ENCODE assay signal across 26 cellular contexts in genomic region chr2:161241894-161242293, GRCh38.
DNase-seq lines count a peak whose midpoint lies in the region; ATAC-seq and TF ChIP-seq lines count a peak whose summit lies in the region.
"Had no signal": no experiment of that assay in that cellular context is flagged by ENCODE, and none has a peak within 500 bp of the region (broad histone marks: within the 10 kb centered on the region; RNA-seq: fewer than 3 reads in every experiment).

No MANE protein-coding gene starts in this region.

- no peak overlapping the region for H2AK5ac ChIP-seq in neuronal stem cell (ENCODE audit: low read depth, low read length)

- no peak overlapping the region for H3K14ac ChIP-seq in neuronal stem cell (ENCODE audit: low read length)

- peaks cover 50% of the 10 kb centered on the region for H3K4me1 Mint-ChIP-seq in activated CD4-positive, alpha-beta T cell treated with anti-CD3 and anti-CD28 coated beads, Interleukin-2, amount 10 ng/mL, durations not matched to agents 24 days and 14 days
- H3K4me1 Mint-ChIP-seq in activated T-helper 17 cell treated with anti-CD3 and anti-CD28 coated beads, Interleukin-2, amount 50 U/mL, for 72 hours, result peaks cover 23% of the 10 kb centered on the region

- peaks cover 2% of the 10 kb centered on the region for H3K27me3 Mint-ChIP-seq in activated CD4-positive, alpha-beta T cell treated with anti-CD3 and anti-CD28 coated beads, Interleukin-2, amount 10 ng/mL, durations not matched to agents 24 days and 14 days
- no peaks in the 10 kb centered on the region for H3K27me3 Mint-ChIP-seq in activated T-helper 17 cell treated with anti-CD3 and anti-CD28 coated beads, Interleukin-2, amount 50 U/mL, for 72 hours

- H3K9me3 Mint-ChIP-seq in activated CD4-positive, alpha-beta T cell treated with anti-CD3 and anti-CD28 coated beads, Interleukin-2, amount 10 ng/mL, durations not matched to agents 24 days and 14 days, result no peaks in the 10 kb centered on the region
- no peaks in the 10 kb centered on the region for H3K9me3 Mint-ChIP-seq in activated T-helper 17 cell treated with anti-CD3 and anti-CD28 coated beads, Interleukin-2, amount 50 U/mL, for 72 hours
- H3K9me3 Mint-ChIP-seq: GM23338; HFFc6; stimulated activated naive B cell treated with anti-CD40 and anti-IgM and Interleukin-4, amounts not matched to agents 10 μg/mL and 1 μg/mL and 100 μg/mL, for 72 hours had no signal

- H2BK12ac ChIP-seq in neuronal stem cell (ENCODE audit: low read length), result no peak overlapping the region

- DNase-seq in activated CD4-positive, alpha-beta T cell treated with anti-CD3 and anti-CD28 coated beads, Interleukin-2, amount 10 ng/mL, durations not matched to agents 24 days and 14 days, result peak; percentile 54
- DNase-seq in activated CD4-positive, alpha-beta T cell treated with anti-CD3 and anti-CD28 coated beads, Interleukin-2, amount 50 U/mL, for 4 hours, result no peak
- no peak for DNase-seq in neuronal stem cell (ENCODE audit: low spot score)
- DNase-seq in NCI-H524 (lab: John Stamatoyannopoulos, UW), result no peak
- no peak for DNase-seq in NCI-H2196 (lab: John Stamatoyannopoulos, UW; ENCODE audit: unreplicated experiment)
- DNase-seq: activated CD4-positive, alpha-beta T cell treated with anti-CD3 and anti-CD28 coated beads for 1 hour; activated CD8-positive, alpha-beta memory T cell treated with anti-CD3 and anti-CD28 coated beads for 24 hours; amygdala; colonic mucosa; effector memory CD4-positive, alpha-beta T cell; erythroblast; HFFc6; mucosa of descending colon; NCI-H1092; NCI-H187 treated with DMSO at 0.1 percent for 48 hours; NCI-H774; sigmoid colon; stimulated activated CD4-positive, alpha-beta T cell treated with anti-CD3 and anti-CD28 coated beads, Interleukin-4, amount 100 ng/mL, for 4 hours; stimulated activated naive B cell treated with anti-CD40 and anti-IgM and Interleukin-4, amounts not matched to agents 10 μg/mL and 1 μg/mL and 100 μg/mL, for 72 hours had no signal

- no peak for TF ChIP-seq CTCF in HEK293 (tag by site-specific recombination; IDR thresholded peaks at IDR 0.05)

- H3K4me1 ChIP-seq in HEK293 (ENCODE audit: control insufficient read depth, insufficient read depth, low read length) (no peaks in the 10 kb centered on the region), neuronal stem cell (ENCODE audit: control insufficient read depth in 2 of 2, insufficient read depth in 1 of 2, low read depth in 1 of 2, low read length in 2 of 2) (peaks cover 0 to 19% of the 10 kb centered on the region in 2 donors)
- H3K4me1 ChIP-seq: colonic mucosa had no signal

- H3K27ac Mint-ChIP-seq in activated CD4-positive, alpha-beta T cell treated with anti-CD3 and anti-CD28 coated beads, Interleukin-2, amount 10 ng/mL, durations not matched to agents 24 days and 14 days, result no peak overlapping the region
- H3K27ac Mint-ChIP-seq in activated T-helper 17 cell treated with anti-CD3 and anti-CD28 coated beads, Interleukin-2, amount 50 U/mL, for 72 hours, result peak overlapping the region; percentile 34
- H3K27ac Mint-ChIP-seq: GM23338; HFFc6; stimulated activated naive B cell treated with anti-CD40 and anti-IgM and Interleukin-4, amounts not matched to agents 10 μg/mL and 1 μg/mL and 100 μg/mL, for 72 hours had no signal

- H3K4me3 ChIP-seq in HEK293 (ENCODE audit: low read depth, low read length) (no peak overlapping the region), neuronal stem cell (ENCODE audit: low read length in 2 of 2) (no peak overlapping the region)
- H3K4me3 ChIP-seq: colonic mucosa, GM23338, mucosa of descending colon, sigmoid colon, suprapubic skin had no signal

- no peaks in the 10 kb centered on the region for H3K79me1 ChIP-seq in neuronal stem cell (ENCODE audit: low read depth, low read length)

- H2BK120ac ChIP-seq in neuronal stem cell (ENCODE audit: low read depth, low read length), result no peak overlapping the region

- H4K8ac ChIP-seq in neuronal stem cell (ENCODE audit: low read depth, low read length), result no peak overlapping the region

- H3K9ac ChIP-seq in neuronal stem cell (ENCODE audit: low read depth, low read length, poor library complexity), result no peak overlapping the region

- no peak overlapping the region for H3K4me3 Mint-ChIP-seq in activated CD4-positive, alpha-beta T cell treated with anti-CD3 and anti-CD28 coated beads, Interleukin-2, amount 10 ng/mL, durations not matched to agents 24 days and 14 days
- H3K4me3 Mint-ChIP-seq in activated T-helper 17 cell treated with anti-CD3 and anti-CD28 coated beads, Interleukin-2, amount 50 U/mL, for 72 hours, result no peak overlapping the region
- H3K4me3 Mint-ChIP-seq: GM23338; HFFc6; stimulated activated naive B cell treated with anti-CD40 and anti-IgM and Interleukin-4, amounts not matched to agents 10 μg/mL and 1 μg/mL and 100 μg/mL, for 72 hours had no signal

- no peaks in the 10 kb centered on the region for H3K27me3 ChIP-seq in neuronal stem cell (ENCODE audit: control insufficient read depth in 3 of 3, insufficient read depth in 3 of 3, low read depth in 1 of 3, low read length in 3 of 3)
- H3K27me3 ChIP-seq: colonic mucosa, suprapubic skin had no signal

- peak overlapping the region; percentile 6 for H2AFZ ChIP-seq in neuronal stem cell (ENCODE audit: low read length)
- H2AFZ ChIP-seq: GM23338 had no signal

- H3K4ac ChIP-seq in neuronal stem cell (ENCODE audit: low read length), result no peak overlapping the region

- no peak overlapping the region for H3K23ac ChIP-seq in neuronal stem cell (ENCODE audit: low read depth, low read length, poor library complexity)

- no peak overlapping the region for H3K18ac ChIP-seq in neuronal stem cell (ENCODE audit: low read length)

- H4K91ac ChIP-seq in neuronal stem cell (ENCODE audit: low read depth, low read length, poor library complexity), result no peak overlapping the region

- H3K4me2 ChIP-seq in neuronal stem cell (ENCODE audit: insufficient read depth, low read length, poor library complexity, severe bottlenecking), result no peak overlapping the region
- H3K4me2 ChIP-seq: GM23338 had no signal

- H3K27ac ChIP-seq in HEK293 (ENCODE audit: extremely low read depth, low read depth, low read length) (no peak overlapping the region), neuronal stem cell (replicated peaks; ENCODE audit: low read length) (no peak overlapping the region)
- H3K27ac ChIP-seq: 22Rv1, colonic mucosa, RWPE1, sigmoid colon, suprapubic skin had no signal

- POLR2A ChIA-PET in HEK293 (lab: Yijun Ruan, JAX), result no interaction called here

- intact Hi-C loops in activated CD4-positive, alpha-beta T cell treated with anti-CD3 and anti-CD28 coated beads, Interleukin-2, amount 10 ng/mL, durations not matched to agents 24 days and 14 days (cut with micrococcal nuclease), result loop anchor here (2.0 to 10.0 kb wide), 3 partner anchors 105 to 1337 kb away; partner anchors contain the start of gene LY75

- peaks cover 13% of the 10 kb centered on the region for H3K36me3 Mint-ChIP-seq in activated CD4-positive, alpha-beta T cell treated with anti-CD3 and anti-CD28 coated beads, Interleukin-2, amount 10 ng/mL, durations not matched to agents 24 days and 14 days (ENCODE audit: low read depth)
- peaks cover 20% of the 10 kb centered on the region for H3K36me3 Mint-ChIP-seq in activated T-helper 17 cell treated with anti-CD3 and anti-CD28 coated beads, Interleukin-2, amount 50 U/mL, for 72 hours (ENCODE audit: low read depth)

- H3K36me3 ChIP-seq in HEK293 (ENCODE audit: control insufficient read depth in 2 of 2, insufficient read depth in 1 of 2, low read length in 2 of 2) (no peaks in the 10 kb centered on the region), neuronal stem cell (replicated peaks in 1 of 2; ENCODE audit: control insufficient read depth in 2 of 2, insufficient read depth in 2 of 2, low read length in 2 of 2) (peaks cover 0 to 3% of the 10 kb centered on the region in 2 donors)
- H3K36me3 ChIP-seq: colonic mucosa, sigmoid colon, suprapubic skin had no signal

- H3K9me3 ChIP-seq in HEK293 (ENCODE audit: control insufficient read depth, insufficient read depth, low read depth, low read length) (no peaks in the 10 kb centered on the region), neuronal stem cell (replicated peaks in 1 of 2; ENCODE audit: control insufficient read depth in 2 of 2, insufficient read depth in 1 of 2, low read depth in 1 of 2, low read length in 2 of 2) (no peaks in the 10 kb centered on the region)
- H3K9me3 ChIP-seq: colonic mucosa, mucosa of descending colon, sigmoid colon, suprapubic skin had no signal

- no CpG with 5 or more reads among the region's 1 CpG for WGBS in neuronal stem cell (ENCODE audit: extremely low coverage in 2 of 2, insufficient read length in 2 of 2, insufficient replicate concordance in 1 of 2), 2 donors

- no peak overlapping the region for H2BK15ac ChIP-seq in neuronal stem cell (ENCODE audit: low read length)

- ATAC-seq in activated T-helper 17 cell treated with anti-CD3 and anti-CD28 coated beads, Interleukin-2, amount 50 U/mL, for 72 hours (replicated peaks), result no peak
- ATAC-seq in HG03108 (IDR thresholded peaks at IDR 0.05; ENCODE audit: unreplicated experiment), result no peak
- ATAC-seq: GM23338; mucosa of descending colon; stimulated activated naive B cell treated with anti-CD40 and anti-IgM and Interleukin-4, amounts not matched to agents 10 μg/mL and 1 μg/mL and 100 μg/mL, for 72 hours had no signal

- no peak overlapping the region for H2BK5ac ChIP-seq in neuronal stem cell (ENCODE audit: low read length)

- CTCF ChIA-PET in HEK293 (lab: Yijun Ruan, JAX), result interaction anchor here (0.9 to 3.6 kb wide), 3 partner anchors 9 to 18 kb away, joined by 5 to 36 read pairs (median 7); no protein-coding TSS in a partner anchor
